Comparison of ENCODE assay signal across 11 cellular contexts in the genomic region with DNA sequence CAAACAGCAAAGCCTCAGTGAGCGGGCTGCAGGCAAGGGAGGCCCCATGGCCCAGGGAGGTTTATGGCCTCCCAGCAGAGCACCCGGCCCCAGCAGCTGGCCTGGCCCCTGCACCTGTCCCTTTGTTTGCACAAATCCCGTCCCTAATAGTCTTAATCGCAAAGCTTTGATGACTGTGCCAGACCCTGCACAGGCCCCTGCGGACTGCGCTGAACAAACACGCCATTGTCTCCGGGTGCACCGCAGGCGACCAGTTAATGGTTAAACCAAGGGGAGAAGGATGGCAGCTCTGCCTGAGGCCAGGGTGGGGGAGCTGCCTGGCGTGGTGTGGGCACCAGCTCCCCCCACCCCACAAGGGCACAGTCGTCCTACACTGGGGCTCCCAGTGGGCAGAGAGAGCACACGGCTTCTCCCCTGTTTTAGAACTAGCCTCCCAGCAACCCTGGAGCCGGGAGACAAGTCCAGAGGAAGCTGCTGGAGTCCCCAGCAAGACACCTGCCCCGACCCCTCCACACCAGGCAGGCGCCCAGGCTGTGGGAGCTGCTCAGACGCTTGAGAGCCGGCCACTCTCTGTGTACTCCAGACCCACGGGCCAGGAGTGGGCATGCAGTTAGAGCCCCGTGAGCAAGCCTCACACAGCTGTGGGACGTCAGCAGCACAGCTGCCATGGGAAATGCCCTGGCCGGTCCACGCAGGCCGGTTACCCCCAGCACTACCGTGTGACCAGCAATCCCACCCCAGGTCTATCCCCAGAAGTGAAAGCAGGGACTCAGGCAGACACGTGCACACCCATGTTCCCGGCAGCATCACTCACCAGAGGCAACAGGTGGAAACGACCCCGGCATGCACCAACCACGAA. TPM values are rescaled to one million over a fixed set of nuclear protein-coding genes. Genes with fewer than 3 reads are reported as not detected.
DNase-seq lines count a peak whose midpoint lies in the region; ATAC-seq and TF ChIP-seq lines count a peak whose summit lies in the region.
"Had no signal": no experiment of that assay in that cellular context is flagged by ENCODE, and none has a peak within 500 bp of the region (broad histone marks: within the 10 kb centered on the region; RNA-seq: fewer than 3 reads in every experiment).

No MANE protein-coding gene starts in this region.

- intact Hi-C loops in body of pancreas (cut with DNase I): no loop called here

- H3K36me3 ChIP-seq in body of pancreas (replicated peaks in 1 of 2; ENCODE audit: insufficient read depth in 1 of 2, low read depth in 2 of 2): no peaks in the 10 kb centered on the region
- H3K36me3 ChIP-seq: left lung had no signal

- no peak overlapping the region for H4K8ac ChIP-seq in H9 (replicated peaks; ENCODE audit: insufficient read length, low read depth, low read length)

- H3K4ac ChIP-seq in H9 (ENCODE audit: low read depth, low read length): no peak overlapping the region

- H3K4me3 Mint-ChIP-seq in H9: no peak overlapping the region
- no peak overlapping the region for H3K4me3 Mint-ChIP-seq in progenitor cell of endocrine pancreas (ENCODE audit: low read depth)
- H3K4me3 Mint-ChIP-seq: activated naive CD4-positive, alpha-beta T cell treated with anti-CD3 and anti-CD28 coated beads, Interleukin-2, amount 50 U/mL, for 24 hours had no signal

- no peaks in the 10 kb centered on the region for H3K79me1 ChIP-seq in H9 (ENCODE audit: insufficient read depth, low read depth, low read length, poor library complexity, severe bottlenecking)

- H4K20me1 ChIP-seq in H9 (ENCODE audit: control insufficient read depth, insufficient read depth, insufficient read length): no peaks in the 10 kb centered on the region

- H2AFZ ChIP-seq in H9 (ENCODE audit: low read length): no peak overlapping the region

- H3K9me3 Mint-ChIP-seq in H9 (no peaks in the 10 kb centered on the region), progenitor cell of endocrine pancreas (ENCODE audit: low read depth) (no peaks in the 10 kb centered on the region)
- H3K9me3 Mint-ChIP-seq: activated naive CD4-positive, alpha-beta T cell treated with anti-CD3 and anti-CD28 coated beads, Interleukin-2, amount 50 U/mL, for 24 hours had no signal

- H2BK12ac ChIP-seq in H9 (ENCODE audit: insufficient read length, low read depth, low read length): no peak overlapping the region

- H4K91ac ChIP-seq in H9 (ENCODE audit: insufficient read length, low read depth, low read length): no peak overlapping the region

- H3K27ac Mint-ChIP-seq in H9 (no peak overlapping the region), progenitor cell of endocrine pancreas (peak overlapping the region; percentile 45)
- H3K27ac Mint-ChIP-seq: activated naive CD4-positive, alpha-beta T cell treated with anti-CD3 and anti-CD28 coated beads, Interleukin-2, amount 50 U/mL, for 24 hours had no signal

- no peak overlapping the region for H3T11ph ChIP-seq in H9 (ENCODE audit: low read length)

- no peak for TF ChIP-seq CTCF in H9 (conservative IDR thresholded peaks at IDR 0.05)
- TF ChIP-seq CTCF in body of pancreas (IDR thresholded peaks at IDR 0.05): no peak
- no peak for TF ChIP-seq CTCF in progenitor cell of endocrine pancreas (IDR thresholded peaks at IDR 0.05; ENCODE audit: unreplicated experiment)

- no peak overlapping the region for H3K4me3 ChIP-seq in body of pancreas
- H3K4me3 ChIP-seq: left lung had no signal

- H3K14ac ChIP-seq in H9 (ENCODE audit: insufficient read depth, low read length): no peak overlapping the region

- no peak overlapping the region for H3K18ac ChIP-seq in H9 (ENCODE audit: insufficient read length, low read depth, low read length)

- H3K4me1 Mint-ChIP-seq in H9 (peaks cover 14 to 15% of the 10 kb centered on the region in 2 experiments), progenitor cell of endocrine pancreas (ENCODE audit: low read depth) (peaks cover 37% of the 10 kb centered on the region)

- no peaks in the 10 kb centered on the region for H3K9me3 ChIP-seq in H9 (ENCODE audit: control insufficient read depth, low read depth, low read length)
- H3K9me3 ChIP-seq in body of pancreas: no peaks in the 10 kb centered on the region

- peak in 1 of 3 donors; percentile 12 for TF ChIP-seq POLR2A in body of pancreas (IDR thresholded peaks at IDR 0.05)

- peak; percentile 83 for ATAC-seq in body of pancreas
- no peak for ATAC-seq in HG02759 (IDR thresholded peaks at IDR 0.05; ENCODE audit: unreplicated experiment)
- ATAC-seq: left lung had no signal

- H2BK20ac ChIP-seq in H9 (ENCODE audit: low read depth, low read length, poor library complexity, severe bottlenecking): no peak overlapping the region

- no peaks in the 10 kb centered on the region for H3K23me2 ChIP-seq in H9 (ENCODE audit: insufficient read length, low read depth, low read length, poor library complexity, severe bottlenecking)

- H3K4me2 ChIP-seq in H9 (ENCODE audit: insufficient read depth, insufficient read length, low read length): no peak overlapping the region

- H3K27me3 ChIP-seq in H9 (ENCODE audit: insufficient read depth, low read length): no peaks in the 10 kb centered on the region; the same call in 1 of the 2 replicates
- H3K27me3 ChIP-seq in body of pancreas: no peaks in the 10 kb centered on the region
- H3K27me3 ChIP-seq: left lung had no signal

- H3K23ac ChIP-seq in H9 (ENCODE audit: insufficient read length, low read depth, low read length): no peak overlapping the region

- H3K27ac ChIP-seq in H9 (ENCODE audit: insufficient read length, low read depth, low read length) (no peak overlapping the region), body of pancreas (peak overlapping the region; percentile 19 to 73 (median 56))
- H3K27ac ChIP-seq: left lung had no signal

- H3K4me1 ChIP-seq in H9 (ENCODE audit: insufficient read depth, low read length) (peaks cover 3% of the 10 kb centered on the region; the same call in 1 of the 2 replicates), body of pancreas (peaks cover 43% of the 10 kb centered on the region)
- H3K4me1 ChIP-seq: left lung had no signal

- H3K9ac ChIP-seq in H9 (ENCODE audit: extremely low read depth, insufficient read length, low read length): no peak overlapping the region

- H3K27me3 Mint-ChIP-seq in H9 (ENCODE audit: low read depth) (peaks cover 56% of the 10 kb centered on the region), progenitor cell of endocrine pancreas (peaks cover 43% of the 10 kb centered on the region)
- H3K27me3 Mint-ChIP-seq: activated naive CD4-positive, alpha-beta T cell treated with anti-CD3 and anti-CD28 coated beads, Interleukin-2, amount 50 U/mL, for 24 hours had no signal

- H3K79me2 ChIP-seq in H9 (ENCODE audit: insufficient read depth, low read length): no peaks in the 10 kb centered on the region

- WGBS in H9 (ENCODE audit: extremely low coverage, insufficient read length, low lambda C conversion rate): no CpG with 5 or more reads among the region's 30 CpGs
- 24 to 37% methylated on average over 13 to 30 of the region's 30 CpGs for WGBS in body of pancreas, 2 donors

- H2BK5ac ChIP-seq in H9 (ENCODE audit: insufficient read length, low read length): no peak overlapping the region

- H2BK15ac ChIP-seq in H9 (ENCODE audit: low read depth, low read length): no peak overlapping the region

- no peak overlapping the region for H3K56ac ChIP-seq in H9 (ENCODE audit: insufficient read length, low read depth, low read length)

- DNase-seq in H9 (peak; percentile 21), NCI-H1930 (lab: John Stamatoyannopoulos, UW) (peak; percentile 81 to 88), body of pancreas (peak; percentile 67 to 85 (median 77)), progenitor cell of endocrine pancreas (ENCODE audit: low spot score, unreplicated experiment) (peak; percentile 67), A172 (ENCODE audit: low spot score) (no peak)
- DNase-seq in stimulated activated CD4-positive, alpha-beta T cell treated with anti-CD3 and anti-CD28 coated beads, Interleukin-15, amount 100 ng/mL, for 24 hours: no peak

- no peak overlapping the region for H2AK5ac ChIP-seq in H9 (ENCODE audit: insufficient read length, low read length)

- H2BK120ac ChIP-seq in H9 (ENCODE audit: low read depth, low read length, poor library complexity, severe bottlenecking): no peak overlapping the region

- H4K5ac ChIP-seq in H9 (ENCODE audit: insufficient read length, low read depth, low read length): no peak overlapping the region

- H3K36me3 Mint-ChIP-seq in H9 (ENCODE audit: insufficient read depth in 1 of 3, low read depth in 3 of 3) (no peaks in the 10 kb centered on the region), progenitor cell of endocrine pancreas (ENCODE audit: insufficient read depth) (no peaks in the 10 kb centered on the region)
- H3K36me3 Mint-ChIP-seq: activated naive CD4-positive, alpha-beta T cell treated with anti-CD3 and anti-CD28 coated beads, Interleukin-2, amount 50 U/mL, for 24 hours had no signal

RNA-seq across cellular contexts. Expression of gene TH, which starts 39.7 kb away (rescaled TPM):
- total RNA-seq in H9 (2021): not detected in 2 replicates
- under 1 TPM in 1 of 2 donors, not detected in 1; 0.66 TPM for total RNA-seq in body of pancreas
- 0.53 and 1.1 TPM in 2 replicates for total RNA-seq in progenitor cell of endocrine pancreas
- total RNA-seq in A172 (2014; rRNA removed; shearing (Covaris generic)): 0.26 and 0.43 TPM in 2 replicates
- total RNA-seq: T-helper 1 cell treated with Interleukin-12 subunit alpha and Interleukin-12 subunit beta and Interleukin-4 antibody, amounts not matched to agents 30 ng/mL and 1 ng/mL, for 36 hours had no signal

RNA-seq across cellular contexts. Expression of gene INS, which starts 50.3 kb away (rescaled TPM):
- not detected in 2 replicates for total RNA-seq in H9 (2021)
- total RNA-seq in body of pancreas: over 10,000 TPM in 1 of 2 donors, 1,000 to 10,000 TPM in 1; 1,947 to 16,276 TPM
- total RNA-seq in progenitor cell of endocrine pancreas: 68.7 and 75.2 TPM in 2 replicates
- not detected in 2 replicates for total RNA-seq in A172 (2014; rRNA removed; shearing (Covaris generic))
- total RNA-seq: epithelial cell of proximal tubule; left lung; T-helper 1 cell treated with Interleukin-12 subunit alpha and Interleukin-12 subunit beta and Interleukin-4 antibody, amounts not matched to agents 30 ng/mL and 1 ng/mL, for 36 hours had no signal

RNA-seq across cellular contexts. Expression of gene ASCL2, which starts 59.0 kb away (rescaled TPM):
- total RNA-seq in H9 (2021) (0.35 TPM in 2 replicates), body of pancreas (1 to 10 TPM in 1 of 2 donors, not detected in 1; 3.0 TPM), progenitor cell of endocrine pancreas (1.6 and 2.4 TPM in 2 replicates)
- total RNA-seq in A172 (2014; rRNA removed; shearing (Covaris generic)): not detected in 2 replicates
- total RNA-seq: T-helper 1 cell treated with Interleukin-12 subunit alpha and Interleukin-12 subunit beta and Interleukin-4 antibody, amounts not matched to agents 30 ng/mL and 1 ng/mL, for 36 hours had no signal

Comparison
In these comparisons a context has a peak if more than half of its experiments do, and no peak if none do; other contexts are left out.
1. DNase-seq: peak in H9 (single experiment), NCI-H1930 (2 of 2), body of pancreas (4 of 4) and progenitor cell of endocrine pancreas (single experiment); none in stimulated activated CD4-positive, alpha-beta T cell treated with anti-CD3 and anti-CD28 coated beads, Interleukin-15, amount 100 ng/mL, for 24 hours (single experiment) and A172 (single experiment).
2. RNA of gene INS, which starts 50.3 kb away (total RNA-seq): 1,947 to 16,276 TPM in body of pancreas and 68.7 to 75.2 TPM in progenitor cell of endocrine pancreas; not detected in H9 and not detected in A172; every median in the first group is over 10 times any median in the second.